In genomic region chr3:122898298-122898697, GRCh38 we compare ENCODE assay signal across 1 cellular context.
TF ChIP-seq lines count a peak whose summit lies in the region.

No MANE protein-coding gene starts in this region.

TF ChIP-seq in H1, 55 proteins besides CTCF, POLR2A, EP300 and RAD21 (continued from another document):
- TF ChIP-seq GABPA (IDR thresholded peaks at IDR 0.05; ENCODE audit: borderline replicate concordance, insufficient read depth, low read length) (no peak), MAFK (IDR thresholded peaks at IDR 0.05; ENCODE audit: low read depth, low read length) (no peak), FOSL1 (IDR thresholded peaks at IDR 0.05; ENCODE audit: insufficient read depth, low read depth, low read length) (no peak), CHD1 (IDR thresholded peaks at IDR 0.05; ENCODE audit: low read depth, low read length) (no peak)
